8 cellular contexts compared by ENCODE assay signal in genomic region chr10:96470108-96470743, GRCh38. TPM values are rescaled to one million over a fixed set of nuclear protein-coding genes. Genes with fewer than 3 reads are reported as not detected.
DNase-seq lines count a peak whose midpoint lies in the region; ATAC-seq, FAIRE-seq and TF ChIP-seq lines count a peak whose summit lies in the region.

No MANE protein-coding gene starts in this region.

- H3K4me1 ChIP-seq in KMS-11 (ENCODE audit: low read depth, poor library complexity, severe bottlenecking): no peaks in the 10 kb centered on the region
- H3K4me1 ChIP-seq in pancreas: no peaks in the 10 kb centered on the region

- H3K36me3 ChIP-seq in KMS-11 (ENCODE audit: insufficient read depth) (no peaks in the 10 kb centered on the region), pancreas (no peaks in the 10 kb centered on the region)

- H3K27ac Mint-ChIP-seq in activated CD4-positive, alpha-beta memory T cell treated with anti-CD3 and anti-CD28 coated beads for 36 hours: no peak overlapping the region

- no peaks in the 10 kb centered on the region for H4K20me1 ChIP-seq in KMS-11 (ENCODE audit: insufficient read depth)

- WGBS in pancreas, 2 donors: 18 to 24% methylated on average over 4 of the region's 4 CpGs

- CTCF ChIA-PET in activated CD4-positive, alpha-beta memory T cell treated with anti-CD3 and anti-CD28 coated beads for 36 hours (lab: Charles Lee): interaction anchor here (0.6 to 1.2 kb wide), 3 partner anchors 44 to 1743 kb away, joined by 3 to 4 read pairs (median 4); partner anchors contain the start of gene TLL2

- H3K27me3 ChIP-seq in KMS-11 (ENCODE audit: insufficient read depth, low read depth) (no peaks in the 10 kb centered on the region), pancreas (no peaks in the 10 kb centered on the region)

- ATAC-seq in pancreas: peak in 3 of 4 donors; percentile 46 to 82 (median 77)
- ATAC-seq in GM18498 (IDR thresholded peaks at IDR 0.05; ENCODE audit: unreplicated experiment): no peak

- TF ChIP-seq CTCF in KMS-11 (conservative IDR thresholded peaks at IDR 0.05; ENCODE audit: low read depth, low read length): peak; percentile 70
- TF ChIP-seq CTCF in pancreas (IDR thresholded peaks at IDR 0.05): peak in 2 of 4 donors; percentile 21 to 31

- no peak overlapping the region for H3K27ac ChIP-seq in KMS-11
- H3K27ac ChIP-seq in pancreas: no peak overlapping the region

- H3K4me3 Mint-ChIP-seq in activated CD4-positive, alpha-beta memory T cell treated with anti-CD3 and anti-CD28 coated beads for 36 hours: no peak overlapping the region

- H3K9me3 ChIP-seq in pancreas: no peaks in the 10 kb centered on the region

- no peaks in the 10 kb centered on the region for H3K4me1 Mint-ChIP-seq in activated CD4-positive, alpha-beta memory T cell treated with anti-CD3 and anti-CD28 coated beads for 36 hours (ENCODE audit: low read depth)

- no peaks in the 10 kb centered on the region for H3K36me3 Mint-ChIP-seq in activated CD4-positive, alpha-beta memory T cell treated with anti-CD3 and anti-CD28 coated beads for 36 hours

- no peak overlapping the region for H3K4me2 ChIP-seq in KMS-11

- peaks cover 23% of the 10 kb centered on the region for H3K27me3 Mint-ChIP-seq in activated CD4-positive, alpha-beta memory T cell treated with anti-CD3 and anti-CD28 coated beads for 36 hours

- H2AFZ ChIP-seq in KMS-11 (ENCODE audit: low read depth): peak overlapping the region; percentile 34; the same call in 1 of the 2 replicates

- H3K4me3 ChIP-seq in KMS-11 (IDR thresholded peaks at IDR 0.05; ENCODE audit: insufficient read depth, low read depth, low read length) (no peak overlapping the region), pancreas (no peak overlapping the region)

- H3K9me3 Mint-ChIP-seq in activated CD4-positive, alpha-beta memory T cell treated with anti-CD3 and anti-CD28 coated beads for 36 hours: no peaks in the 10 kb centered on the region

- intact Hi-C loops in activated CD4-positive, alpha-beta memory T cell treated with anti-CD3 and anti-CD28 coated beads for 36 hours (cut with micrococcal nuclease): no loop called here
- intact Hi-C loops in pancreas (cut with DNase I): no loop called here

- no peak overlapping the region for H3K9ac ChIP-seq in KMS-11

- POLR2A ChIA-PET in activated CD4-positive, alpha-beta memory T cell treated with anti-CD3 and anti-CD28 coated beads for 36 hours (lab: Charles Lee): no interaction called here

- FAIRE-seq in frontal cortex (lab: Jason Lieb, UNC): no peak
- FAIRE-seq in pancreas (lab: Jason Lieb, UNC): no peak

- no peaks in the 10 kb centered on the region for H3K79me2 ChIP-seq in KMS-11 (ENCODE audit: insufficient read depth, low read depth)

- peak; percentile 55 for DNase-seq in activated CD4-positive, alpha-beta T cell treated with anti-CD3 and anti-CD28 coated beads for 48 hours
- DNase-seq in activated CD4-positive, alpha-beta T cell treated with anti-CD3 and anti-CD28 coated beads, Interleukin-2, amount 50 U/mL, for 4 hours: no peak
- peak; percentile 46 for DNase-seq in activated CD4-positive, alpha-beta memory T cell treated with anti-CD3 and anti-CD28 coated beads for 36 hours
- DNase-seq in frontal cortex (ENCODE audit: low spot score in 2 of 2) (peak; percentile 41 to 51), pancreas (peak in 2 of 6 donors; percentile 7 to 28), NCI-H187 (lab: John Stamatoyannopoulos, UW) (no peak)

RNA-seq across cellular contexts. Expression of gene TLL2, which starts 43.5 kb away (rescaled TPM):
- under 1 TPM in 1 of 2 experiments, not detected in 1; 0.05 TPM for total RNA-seq in activated CD4-positive, alpha-beta memory T cell treated with anti-CD3 and anti-CD28 coated beads for 36 hours
- total RNA-seq in frontal cortex (0.82 TPM), pancreas (under 1 TPM; 0.14 to 0.97 (median 0.27) TPM)
- polyA plus RNA-seq in pancreas: under 1 TPM; 0.23 to 0.59 TPM

Comparison
In these comparisons a context has a peak if more than half of its experiments do, and no peak if none do; other contexts are left out.
1. DNase-seq: peak in activated CD4-positive, alpha-beta T cell treated with anti-CD3 and anti-CD28 coated beads for 48 hours (single experiment), activated CD4-positive, alpha-beta memory T cell treated with anti-CD3 and anti-CD28 coated beads for 36 hours (single experiment) and frontal cortex (2 of 2); none in activated CD4-positive, alpha-beta T cell treated with anti-CD3 and anti-CD28 coated beads, Interleukin-2, amount 50 U/mL, for 4 hours (0 of 2) and NCI-H187 (0 of 2).